ENCODE assay signal across 23 cellular contexts in the genomic region with DNA sequence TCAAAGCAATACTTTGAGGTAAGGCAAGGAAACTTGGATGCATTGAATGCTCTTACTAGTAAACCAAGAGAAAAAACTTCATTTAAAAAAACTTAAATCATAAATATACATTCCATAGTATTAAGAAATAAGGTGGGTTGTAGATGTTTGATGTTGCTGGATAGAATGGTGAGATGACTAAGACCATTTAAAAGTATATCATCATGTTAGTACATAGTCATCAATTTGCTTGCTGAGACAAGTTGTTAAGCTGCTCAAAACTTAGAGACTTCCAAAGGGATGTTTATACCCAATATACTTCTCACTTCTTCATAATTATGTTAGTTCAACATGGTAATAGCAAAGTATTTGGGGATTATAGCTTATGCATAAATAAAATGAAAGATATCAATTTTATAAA.
"Had no signal": no experiment of that assay in that cellular context is flagged by ENCODE, and none has a peak within 500 bp of the region (broad histone marks: within the 10 kb centered on the region; RNA-seq: fewer than 3 reads in every experiment).

No MANE protein-coding gene starts in this region.

- ATAC-seq: activated CD4-positive, alpha-beta T cell treated with anti-CD3 and anti-CD28 coated beads for 36 hours; activated CD8-positive, alpha-beta memory T cell treated with anti-CD3 and anti-CD28 coated beads, Interleukin-2, amount 10 ng/mL, durations not matched to agents 7 days and 5 days; activated CD8-positive, alpha-beta T cell treated with anti-CD3 and anti-CD28 coated beads, Interleukin-2, amount 10 ng/mL, durations not matched to agents 7 days and 5 days; activated naive CD4-positive, alpha-beta T cell treated with anti-CD3 and anti-CD28 coated beads, Interleukin-2, amount 50 U/mL, for 72 hours; activated T-cell treated with anti-CD3 and anti-CD28 coated beads, Interleukin-2, amount 50 U/mL, for 72 hours had no signal

- DNase-seq: activated CD4-positive, alpha-beta memory T cell treated with anti-CD3 and anti-CD28 coated beads for 36 hours; activated CD4-positive, alpha-beta T cell treated with anti-CD3 and anti-CD28 coated beads for 36 hours; activated CD4-positive, alpha-beta T cell treated with anti-CD3 and anti-CD28 coated beads, Interleukin-2, amount 10 ng/mL, durations not matched to agents 24 days and 14 days; activated CD4-positive, CD25-positive, alpha-beta regulatory T cell; activated CD4-positive, CD25-positive, alpha-beta regulatory T cell treated with anti-CD3 and anti-CD28 coated beads, Interleukin-2, amount 50 U/mL, for 72 hours; activated CD8-positive, alpha-beta memory T cell treated with anti-CD3 and anti-CD28 coated beads, Interleukin-2, amount 10 ng/mL, durations not matched to agents 7 days and 5 days; activated CD8-positive, alpha-beta memory T cell treated with anti-CD3 and anti-CD28 coated beads, Interleukin-2, amount 50 U/mL, for 4 hours; activated CD8-positive, alpha-beta T cell treated with anti-CD3 and anti-CD28 coated beads, Interleukin-2, amount 10 ng/mL, durations not matched to agents 7 days and 5 days; activated gamma-delta T cell; activated naive CD4-positive, alpha-beta T cell; activated naive CD4-positive, alpha-beta T cell treated with anti-CD3 and anti-CD28 coated beads, Interleukin-2, amount 10 ng/mL, durations not matched to agents 7 days and 5 days; activated T-cell treated with anti-CD3 and anti-CD28 coated beads, Interleukin-2, amount 50 U/mL, for 24 hours; activated T-cell treated with anti-CD3 and anti-CD28 coated beads, Interleukin-2, amount 50 U/mL, for 72 hours; dorsolateral prefrontal cortex; effector memory CD4-positive, alpha-beta T cell; endodermal cell; esophagus squamous epithelium; head of caudate nucleus; T-helper 2 cell had no signal

- H3K27me3 ChIP-seq: ascending aorta, breast epithelium, dorsolateral prefrontal cortex, esophagus squamous epithelium had no signal

- H3K36me3 ChIP-seq: ascending aorta, breast epithelium, esophagus squamous epithelium had no signal

- H3K4me3 ChIP-seq: ascending aorta, breast epithelium, coronary artery, dorsolateral prefrontal cortex, esophagus squamous epithelium had no signal

- H3K9me3 ChIP-seq: ascending aorta, breast epithelium, esophagus squamous epithelium had no signal

- H3K4me1 ChIP-seq: ascending aorta, breast epithelium, esophagus squamous epithelium had no signal

- H3K27ac ChIP-seq: ascending aorta, breast epithelium, coronary artery, dorsolateral prefrontal cortex, esophagus squamous epithelium had no signal
